Comparison of ENCODE assay signal across 19 cellular contexts in the genomic region with DNA sequence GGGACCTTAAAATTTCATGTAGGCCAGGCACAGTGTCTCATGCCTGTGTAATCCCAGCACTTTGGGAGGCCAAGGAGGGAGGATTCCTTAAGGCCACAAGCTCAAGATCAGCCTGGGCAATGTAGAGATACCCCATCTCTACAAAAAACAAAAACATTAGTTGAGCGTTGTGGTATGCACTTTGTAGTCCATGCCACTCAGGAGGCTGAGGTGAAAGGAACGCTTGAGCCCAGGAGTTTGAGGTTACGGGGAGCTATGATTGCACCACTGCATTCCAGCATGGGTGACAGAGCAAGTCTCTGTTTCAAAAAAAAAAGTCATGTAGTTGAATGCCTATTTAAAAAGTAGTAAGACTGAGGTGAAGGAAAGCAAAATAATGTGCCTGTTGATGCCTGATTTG.
"Had no signal": no experiment of that assay in that cellular context is flagged by ENCODE, and none has a peak within 500 bp of the region (broad histone marks: within the 10 kb centered on the region; RNA-seq: fewer than 3 reads in every experiment).

No MANE protein-coding gene starts in this region.

- ATAC-seq: activated CD4-positive, alpha-beta T cell treated with anti-CD3 and anti-CD28 coated beads for 36 hours; activated CD8-positive, alpha-beta T cell treated with anti-CD3 and anti-CD28 coated beads for 36 hours; activated naive CD4-positive, alpha-beta T cell treated with anti-CD3 and anti-CD28 coated beads, Interleukin-2, amount 50 U/mL, for 72 hours; activated T-cell treated with anti-CD3 and anti-CD28 coated beads, Interleukin-2, amount 50 U/mL, for 72 hours; esophagus mucosa; left ventricle myocardium superior; natural killer cell treated with Interleukin-12 subunit alpha and Interleukin-12 subunit beta and Interleukin-15 and Interleukin-18, amount 100 ng/mL, for 72 hours; T-helper 17 cell had no signal

- H3K4me1 ChIP-seq: colonic mucosa, right atrium auricular region, tibial nerve, uterus had no signal

- H3K4me3 ChIP-seq: colonic mucosa, right atrium auricular region, tibial nerve, uterus had no signal

- H3K9me3 ChIP-seq: colonic mucosa, right atrium auricular region, tibial nerve, uterus had no signal

- H3K27me3 ChIP-seq: colonic mucosa, right atrium auricular region, tibial nerve, uterus had no signal

- DNase-seq: activated CD4-positive, alpha-beta T cell treated with anti-CD3 and anti-CD28 coated beads for 36 hours; activated CD8-positive, alpha-beta T cell treated with anti-CD3 and anti-CD28 coated beads for 36 hours; activated gamma-delta T cell; activated T-cell treated with anti-CD3 and anti-CD28 coated beads, Interleukin-2, amount 50 U/mL, for 72 hours; anterior cingulate cortex; colonic mucosa; hippocampal formation; left ventricle myocardium superior; small intestine; stimulated activated CD4-positive, alpha-beta T cell treated with anti-CD3 and anti-CD28 coated beads, Interleukin-4, amount 100 ng/mL, for 24 hours; stimulated activated naive CD4-positive, alpha-beta T cell; substantia nigra; T-helper 17 cell; uterus had no signal

- H3K36me3 ChIP-seq: colonic mucosa, right atrium auricular region, tibial nerve, uterus had no signal

- H3K27ac ChIP-seq: colonic mucosa, right atrium auricular region, tibial nerve, uterus had no signal
